ENCODE assay signal across 6 cellular contexts in genomic region chr1:46341222-46342083, GRCh38. TPM values are rescaled to one million over a fixed set of nuclear protein-coding genes. Genes with fewer than 3 reads are reported as not detected.
DNase-seq lines count a peak whose midpoint lies in the region; ATAC-seq, FAIRE-seq and TF ChIP-seq lines count a peak whose summit lies in the region.

No MANE protein-coding gene starts in this region.

- peaks cover 16% of the 10 kb centered on the region; the same call in 1 of the 2 replicates for H3K4me1 ChIP-seq in GM12878 (ENCODE audit: control insufficient read depth, insufficient read depth, low read length)
- peaks cover 5% of the 10 kb centered on the region in 2 donors for H3K4me1 ChIP-seq in naive thymus-derived CD4-positive, alpha-beta T cell (ENCODE audit: control insufficient read depth in 2 of 2, insufficient read depth in 2 of 2, low read length in 2 of 2)

- no peaks in the 10 kb centered on the region for H3K27me3 ChIP-seq in GM12878 (replicated peaks in 1 of 2; ENCODE audit: control insufficient read depth in 2 of 2, insufficient read depth in 2 of 2, low read length in 1 of 2)
- H3K27me3 ChIP-seq in naive thymus-derived CD4-positive, alpha-beta T cell (ENCODE audit: control insufficient read depth in 2 of 2, insufficient read depth in 2 of 2, low read length in 2 of 2): no peaks in the 10 kb centered on the region

- intact Hi-C loops in GM12878 (cut with micrococcal nuclease; ENCODE audit: unreplicated experiment): loop anchor here (1.0 to 10.0 kb wide), 3 partner anchors 8 to 657 kb away; partner anchors contain the start of genes GPBP1L1, LRRC41, TMEM69 and UQCRH
- intact Hi-C loops in naive thymus-derived CD4-positive, alpha-beta T cell (cut with micrococcal nuclease): loop anchor here in 1 of 2 donors (10.0 kb wide), 1 partner anchor 57 kb away; no protein-coding TSS in a partner anchor

- H3K4me3 Mint-ChIP-seq in naive thymus-derived CD4-positive, alpha-beta T cell: peak overlapping the region; percentile 84 to 100 (median 100)

- peak overlapping the region; percentile 91 for H3K4me2 ChIP-seq in GM12878 (ENCODE audit: control insufficient read depth, insufficient read depth)

- no peak for TF ChIP-seq RAD21 in GM12878 (IDR thresholded peaks at IDR 0.05; ENCODE audit: insufficient read depth, low read depth, low read length)

- H3K9me3 Mint-ChIP-seq in naive thymus-derived CD4-positive, alpha-beta T cell: peaks cover 0 to 5% (median 0%) of the 10 kb centered on the region in 11 donors

- BruUV-seq in GM12878 (replicated peaks; lab: Mats Ljungman, UMichigan): TSS peak; percentile 62

- H3K4me3 ChIP-seq in GM12864 (ENCODE audit: low read depth, low read length): peak overlapping the region; percentile 87
- H3K4me3 ChIP-seq in GM12878: peak overlapping the region; percentile 80
- peak overlapping the region; percentile 93 for H3K4me3 ChIP-seq in naive thymus-derived CD4-positive, alpha-beta T cell (ENCODE audit: low read length)

- TF ChIP-seq EP300 in GM12878 (IDR thresholded peaks at IDR 0.05; ENCODE audit: borderline replicate concordance in 1 of 2, control insufficient read depth in 1 of 2, low read depth in 2 of 2, low read length in 2 of 2): no peak

- CTCF ChIA-PET in GM12878 (lab: Yijun Ruan, JAX): interaction anchor here (0.7 to 11.4 kb wide), 12 partner anchors 8 to 117 kb away, joined by 3 to 267 read pairs (median 6); partner anchors contain the start of genes LRRC41, RAD54L and UQCRH
- CTCF ChIA-PET in naive thymus-derived CD4-positive, alpha-beta T cell (lab: Charles Lee): interaction anchor here (0.8 to 1.2 kb wide), 3 partner anchors 9 to 95 kb away, joined by 3 to 4 read pairs (median 3); no protein-coding TSS in a partner anchor

- peak overlapping the region; percentile 97 for H3K9ac ChIP-seq in GM12878 (ENCODE audit: control insufficient read depth, insufficient read depth, low read length)

- TF ChIP-seq CTCF in GM12864 (IDR thresholded peaks at IDR 0.05; ENCODE audit: low read depth, low read length, missing control alignments) (no peak), GM12878 (IDR thresholded peaks at IDR 0.05 in 2 of 3, conservative IDR thresholded peaks at IDR 0.05 in 1 of 3; ENCODE audit: control insufficient read depth in 2 of 3, extremely low read depth in 1 of 3, insufficient read depth in 1 of 3, low read depth in 3 of 3, low read length in 3 of 3) (no peak)

- TF ChIP-seq POLR2A in GM12878 (IDR thresholded peaks at IDR 0.05; ENCODE audit: low read depth, low read length): no peak

- peaks cover 3 to 26% (median 4%) of the 10 kb centered on the region in 5 donors for H3K36me3 Mint-ChIP-seq in naive thymus-derived CD4-positive, alpha-beta T cell

- H3K27ac Mint-ChIP-seq in naive thymus-derived CD4-positive, alpha-beta T cell: peak overlapping the region; percentile 95 to 100 (median 100)

- DNase-seq in GM12864 (ENCODE audit: low read depth) (no peak), GM12878 (ENCODE audit: low read depth, low spot score) (no peak), mucosa of gallbladder (ENCODE audit: low spot score) (no peak), NCI-H2029 (lab: John Stamatoyannopoulos, UW) (no peak), NCI-H2196 treated with DMSO at 0.1 percent for 48 hours (lab: John Stamatoyannopoulos, UW; ENCODE audit: unreplicated experiment) (no peak)
- DNase-seq in naive thymus-derived CD4-positive, alpha-beta T cell: peak in 2 of 9 donors; percentile 10 to 15

- in situ Hi-C loops in GM12878 (cut with MboI): loop anchor here (5.0 kb wide), 1 partner anchor 39 kb away; the partner anchor contains the start of genes LRRC41 and UQCRH

- SMC1A ChIA-PET in GM12878 (lab: Charles Lee; ENCODE audit: uncharacterized antibody, unreplicated experiment): interaction anchor here (1.2 to 11.1 kb wide), 8 partner anchors 7 to 669 kb away, joined by 3 to 141 read pairs (median 8); partner anchors contain the start of genes LRRC41 and UQCRH

- 54% methylated on average over 26 of the region's 31 CpGs for WGBS in GM12878 (ENCODE audit: insufficient coverage, insufficient replicate concordance, low lambda C conversion rate, missing lambda C conversion rate)

- H3K9me3 ChIP-seq in GM12878 (replicated peaks; ENCODE audit: control insufficient read depth, insufficient read depth, low read length): no peaks in the 10 kb centered on the region
- no peaks in the 10 kb centered on the region for H3K9me3 ChIP-seq in naive thymus-derived CD4-positive, alpha-beta T cell (ENCODE audit: control insufficient read depth in 2 of 3, low read length in 3 of 3)

- H2AFZ ChIP-seq in GM12878 (ENCODE audit: control insufficient read depth, low read depth, low read length): peak overlapping the region; percentile 85; the same call in 1 of the 2 replicates

- FAIRE-seq in GM12878 (lab: Jason Lieb, UNC): no peak

- POLR2A ChIA-PET in GM12878 (lab: Charles Lee): interaction anchor here (1.7 to 5.1 kb wide), 4 partner anchors 8 to 37 kb away, joined by 6 to 55 read pairs (median 40); partner anchors contain the start of genes LRRC41 and UQCRH
- POLR2A ChIA-PET in naive thymus-derived CD4-positive, alpha-beta T cell (lab: Charles Lee): interaction anchor here (1.4 to 2.0 kb wide), 4 partner anchors 9 to 94 kb away, joined by 4 to 12 read pairs (median 7); partner anchors contain the start of genes LRRC41, RAD54L and UQCRH

- no peaks in the 10 kb centered on the region for H3K27me3 Mint-ChIP-seq in naive thymus-derived CD4-positive, alpha-beta T cell

- RAD21 ChIA-PET in GM12878 (lab: Charles Lee; ENCODE audit: unreplicated experiment): interaction anchor here (1.1 to 5.6 kb wide), 9 partner anchors 9 to 211 kb away, joined by 5 to 49 read pairs (median 7); partner anchors contain the start of genes LRRC41, RAD54L and UQCRH

- peaks cover 27 to 55% (median 42%) of the 10 kb centered on the region in 7 donors for H3K4me1 Mint-ChIP-seq in naive thymus-derived CD4-positive, alpha-beta T cell

- H3K36me3 ChIP-seq in GM12878 (ENCODE audit: control insufficient read depth in 2 of 2, insufficient read depth in 2 of 2, low read length in 1 of 2): peaks cover 2 to 9% of the 10 kb centered on the region in 2 experiments; a peak in 2 of 4 replicates
- peaks cover 0 to 32% (median 0%) of the 10 kb centered on the region in 3 experiments for H3K36me3 ChIP-seq in naive thymus-derived CD4-positive, alpha-beta T cell (ENCODE audit: control insufficient read depth in 2 of 3, insufficient read depth in 3 of 3, low read length in 3 of 3)

- H3K79me2 ChIP-seq in GM12878 (ENCODE audit: control insufficient read depth, insufficient read depth, low read length): peaks cover 60% of the 10 kb centered on the region

- H4K20me1 ChIP-seq in GM12878 (ENCODE audit: control insufficient read depth, insufficient read depth): no peaks in the 10 kb centered on the region

- H3K27ac ChIP-seq in GM12878 (ENCODE audit: control insufficient read depth, insufficient read depth): peak overlapping the region; percentile 97
- peak overlapping the region; percentile 97 for H3K27ac ChIP-seq in naive thymus-derived CD4-positive, alpha-beta T cell (ENCODE audit: low read depth, low read length)

- ATAC-seq in GM12878: no peak; the same call in 2 of the 3 replicates
- ATAC-seq in naive thymus-derived CD4-positive, alpha-beta T cell: no peak

RNA-seq across cellular contexts. Expression of gene NSUN4, which starts 0.8 kb away (rescaled TPM):
- total RNA-seq in GM12878 (2013; cell fraction: nucleolus; rRNA removed): 114 and 121 TPM in 2 replicates
- total RNA-seq in GM12878 (2014; rRNA removed): 27.7 and 31.0 TPM in 2 replicates
- total RNA-seq in GM12878 (2014; rRNA removed; fragmentation: Illumina TruSeq; extraction: Trizol): 24.9 and 25.3 TPM in 2 replicates
- total RNA-seq in GM12878 (2021): 31.4 and 31.8 TPM in 2 replicates
- polyA plus RNA-seq in GM12878 (2011; ENCODE audit: low read depth): 22.0 TPM
- polyA plus RNA-seq in GM12878 (2011; rRNA removed): 62.7 and 80.2 TPM in 2 replicates
- 88.7 and 90.7 TPM in 2 replicates for polyA plus RNA-seq in GM12878 (2011; cell fraction: cytosol; rRNA removed)
- polyA plus RNA-seq in GM12878 (2011; cell fraction: nucleus; rRNA removed): 59.9 and 67.7 TPM in 2 replicates
- polyA plus RNA-seq in GM12878 (2012): 20.9 and 28.7 TPM in 2 replicates
- polyA plus RNA-seq in GM12878 (2014; fragmentation: Illumina TruSeq; extraction: Trizol): 24.4 and 31.1 TPM in 2 replicates
- polyA plus RNA-seq in GM12878 (2014; fragmentation: Nextera tagmentation; extraction: Ambion mirVana): 10 to 100 TPM; 22.1 to 26.6 TPM
- 30.1 and 36.0 TPM in 2 replicates for polyA plus RNA-seq in GM12878 (2014; rRNA removed)
- 10 to 100 TPM; 25.4 to 29.2 TPM for polyA plus RNA-seq in GM12878 (2016; fragmentation: Nextera tagmentation; extraction: Ambion mirVana)
- polyA minus RNA-seq in GM12878 (2011; rRNA and poly(A)+ RNA removed): 170 and 217 TPM in 2 replicates
- polyA minus RNA-seq in GM12878 (2011; cell fraction: cytosol; rRNA and poly(A)+ RNA removed): 23.7 and 23.9 TPM in 2 replicates
- polyA minus RNA-seq in GM12878 (2011; cell fraction: nucleus; rRNA and poly(A)+ RNA removed): 38.7 and 43.4 TPM in 2 replicates
- 10 to 100 TPM; 27.1 to 30.7 (median 29.0) TPM for total RNA-seq in naive thymus-derived CD4-positive, alpha-beta T cell
- polyA plus RNA-seq in naive thymus-derived CD4-positive, alpha-beta T cell: 10 to 100 TPM; 10.2 to 17.3 TPM
- 26.3 TPM for total RNA-seq in mucosa of gallbladder

RNA-seq across cellular contexts. Expression of gene UQCRH, which starts 38.0 kb away (rescaled TPM):
- 169 and 182 TPM in 2 replicates for total RNA-seq in GM12878 (2013; cell fraction: nucleolus; rRNA removed)
- total RNA-seq in GM12878 (2014; rRNA removed) (522 and 625 TPM in 2 replicates), GM12878 (2014; rRNA removed; fragmentation: Illumina TruSeq; extraction: Trizol) (582 and 603 TPM in 2 replicates), GM12878 (2021) (363 and 392 TPM in 2 replicates), mucosa of gallbladder (240 TPM)
- 2,257 TPM for polyA plus RNA-seq in GM12878 (2011; ENCODE audit: low read depth)
- polyA plus RNA-seq in GM12878 (2011; rRNA removed) (1,782 and 2,485 TPM in 2 replicates), GM12878 (2014; fragmentation: Illumina TruSeq; extraction: Trizol) (612 and 665 TPM in 2 replicates), GM12878 (2014; fragmentation: Nextera tagmentation; extraction: Ambion mirVana) (1,000 to 10,000 TPM; 1,451 to 1,539 TPM), GM12878 (2014; rRNA removed) (516 and 647 TPM in 2 replicates), GM12878 (2016; fragmentation: Nextera tagmentation; extraction: Ambion mirVana) (100 to 1,000 TPM; 574 to 652 TPM)
- 682 and 1,244 TPM in 2 replicates for polyA plus RNA-seq in GM12878 (2011; cell fraction: cytosol; rRNA removed)
- polyA plus RNA-seq in GM12878 (2011; cell fraction: nucleus; rRNA removed): 369 and 418 TPM in 2 replicates
- 583 and 710 TPM in 2 replicates for polyA plus RNA-seq in GM12878 (2012)
- 164 and 195 TPM in 2 replicates for polyA minus RNA-seq in GM12878 (2011; rRNA and poly(A)+ RNA removed)
- 98.8 and 102 TPM in 2 replicates for polyA minus RNA-seq in GM12878 (2011; cell fraction: cytosol; rRNA and poly(A)+ RNA removed)
- polyA minus RNA-seq in GM12878 (2011; cell fraction: nucleus; rRNA and poly(A)+ RNA removed): 46.1 and 63.4 TPM in 2 replicates
- 100 to 1,000 TPM; 107 to 260 (median 127) TPM for total RNA-seq in naive thymus-derived CD4-positive, alpha-beta T cell
- polyA plus RNA-seq in naive thymus-derived CD4-positive, alpha-beta T cell: 100 to 1,000 TPM; 303 to 332 TPM

RNA-seq across cellular contexts. Expression of gene LRRC41, which starts 38.0 kb away (rescaled TPM):
- total RNA-seq in GM12878 (2013; cell fraction: nucleolus; rRNA removed): 65.4 and 65.5 TPM in 2 replicates
- total RNA-seq in GM12878 (2014; rRNA removed) (62.7 and 65.7 TPM in 2 replicates), GM12878 (2014; rRNA removed; fragmentation: Illumina TruSeq; extraction: Trizol) (35.1 and 36.3 TPM in 2 replicates), GM12878 (2021) (56.7 and 57.7 TPM in 2 replicates), mucosa of gallbladder (72.5 TPM)
- 25.2 TPM for polyA plus RNA-seq in GM12878 (2011; ENCODE audit: low read depth)
- polyA plus RNA-seq in GM12878 (2011; rRNA removed) (25.3 and 43.3 TPM in 2 replicates), GM12878 (2014; fragmentation: Illumina TruSeq; extraction: Trizol) (18.5 and 40.1 TPM in 2 replicates), GM12878 (2014; fragmentation: Nextera tagmentation; extraction: Ambion mirVana) (10 to 100 TPM; 12.0 to 12.6 TPM), GM12878 (2014; rRNA removed) (53.8 and 55.6 TPM in 2 replicates), GM12878 (2016; fragmentation: Nextera tagmentation; extraction: Ambion mirVana) (10 to 100 TPM; 67.3 to 79.9 TPM)
- 50.6 and 56.7 TPM in 2 replicates for polyA plus RNA-seq in GM12878 (2011; cell fraction: cytosol; rRNA removed)
- polyA plus RNA-seq in GM12878 (2011; cell fraction: nucleus; rRNA removed): 62.8 and 70.9 TPM in 2 replicates
- polyA plus RNA-seq in GM12878 (2012): 42.1 and 42.9 TPM in 2 replicates
- polyA minus RNA-seq in GM12878 (2011; rRNA and poly(A)+ RNA removed): 40.8 and 80.5 TPM in 2 replicates
- polyA minus RNA-seq in GM12878 (2011; cell fraction: cytosol; rRNA and poly(A)+ RNA removed): 29.5 TPM in 2 replicates
- polyA minus RNA-seq in GM12878 (2011; cell fraction: nucleus; rRNA and poly(A)+ RNA removed): 21.6 and 34.4 TPM in 2 replicates
- 10 to 100 TPM; 34.4 to 50.5 (median 37.2) TPM for total RNA-seq in naive thymus-derived CD4-positive, alpha-beta T cell
- polyA plus RNA-seq in naive thymus-derived CD4-positive, alpha-beta T cell: 10 to 100 TPM; 52.0 to 63.4 TPM

RNA-seq across cellular contexts. Expression of gene FAAH, which starts 52.7 kb away (rescaled TPM):
- 13.3 and 15.1 TPM in 2 replicates for total RNA-seq in GM12878 (2013; cell fraction: nucleolus; rRNA removed)
- total RNA-seq in GM12878 (2014; rRNA removed) (0.98 and 1.4 TPM in 2 replicates), GM12878 (2014; rRNA removed; fragmentation: Illumina TruSeq; extraction: Trizol) (0.22 TPM in 1 of 2 replicates, not detected in the other), GM12878 (2021) (0.72 and 0.77 TPM in 2 replicates), mucosa of gallbladder (48.1 TPM)
- 0.50 TPM for polyA plus RNA-seq in GM12878 (2011; ENCODE audit: low read depth)
- polyA plus RNA-seq in GM12878 (2011; rRNA removed) (1.7 and 2.5 TPM in 2 replicates), GM12878 (2014; fragmentation: Illumina TruSeq; extraction: Trizol) (0.11 and 0.37 TPM in 2 replicates), GM12878 (2014; fragmentation: Nextera tagmentation; extraction: Ambion mirVana) (under 1 TPM in 1 of 2 experiments, not detected in 1; 0.07 TPM), GM12878 (2014; rRNA removed) (0.52 and 0.64 TPM in 2 replicates), GM12878 (2016; fragmentation: Nextera tagmentation; extraction: Ambion mirVana) (under 1 TPM; 0.51 to 0.69 TPM)
- polyA plus RNA-seq in GM12878 (2011; cell fraction: cytosol; rRNA removed): 2.0 and 2.9 TPM in 2 replicates
- polyA plus RNA-seq in GM12878 (2011; cell fraction: nucleus; rRNA removed): 31.6 and 35.8 TPM in 2 replicates
- 2.1 and 2.6 TPM in 2 replicates for polyA plus RNA-seq in GM12878 (2012)
- 0.88 and 4.1 TPM in 2 replicates for polyA minus RNA-seq in GM12878 (2011; rRNA and poly(A)+ RNA removed)
- polyA minus RNA-seq in GM12878 (2011; cell fraction: cytosol; rRNA and poly(A)+ RNA removed): 0.83 TPM in 1 of 2 replicates, not detected in the other
- 4.1 and 5.5 TPM in 2 replicates for polyA minus RNA-seq in GM12878 (2011; cell fraction: nucleus; rRNA and poly(A)+ RNA removed)
- total RNA-seq in naive thymus-derived CD4-positive, alpha-beta T cell: 10 to 100 TPM in 2 of 5 experiments, 1 to 10 TPM in 3; 3.8 to 17.1 (median 8.5) TPM
- polyA plus RNA-seq in naive thymus-derived CD4-positive, alpha-beta T cell: 1 to 10 TPM; 1.6 to 4.3 TPM
